ENCODE assay signal across 24 cellular contexts in the genomic region with DNA sequence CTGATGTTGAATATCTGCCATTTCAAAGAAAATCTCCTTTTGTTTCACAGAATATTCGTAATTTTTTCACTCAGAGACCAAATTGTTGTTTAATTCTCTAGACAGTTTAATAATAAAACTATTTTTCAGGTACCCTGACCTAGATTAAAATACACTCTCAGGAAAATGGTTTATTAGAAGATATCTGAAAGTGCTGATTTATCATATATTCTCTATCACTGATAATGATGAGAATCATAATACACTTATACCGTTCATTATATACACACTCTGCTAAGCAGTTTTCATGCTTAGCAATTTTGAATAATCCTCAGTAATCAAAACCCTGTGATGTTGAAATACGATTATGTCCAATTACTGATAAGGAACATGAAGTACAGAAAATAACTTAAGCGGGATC.
DNase-seq lines count a peak whose midpoint lies in the region; ATAC-seq, FAIRE-seq and TF ChIP-seq lines count a peak whose summit lies in the region.
"Had no signal": no experiment of that assay in that cellular context is flagged by ENCODE, and none has a peak within 500 bp of the region (broad histone marks: within the 10 kb centered on the region; RNA-seq: fewer than 3 reads in every experiment).

No MANE protein-coding gene starts in this region.

- H3K9ac ChIP-seq in HepG2 (ENCODE audit: insufficient read depth, low read depth, low read length): no peak overlapping the region
- no peak overlapping the region for H3K9ac ChIP-seq in K562 (ENCODE audit: insufficient read depth in 1 of 2, low read depth in 2 of 2, low read length in 2 of 2)
- H3K9ac ChIP-seq: BLaER1 had no signal

- H3K27ac ChIP-seq in HepG2 (ENCODE audit: extremely low read length, insufficient read depth, low read length) (no peak overlapping the region), right lobe of liver (no peak overlapping the region), K562 (ENCODE audit: extremely low read depth, low read depth, low read length) (no peak overlapping the region)
- H3K27ac ChIP-seq: 22Rv1, BLaER1 had no signal

- in situ Hi-C loops in HepG2 (cut with HindIII; ENCODE audit: extremely low pct_ligation_motif_present, low pct_unique_long_range_greater_than_20kb) (no loop called here), K562 (cut with MboI) (no loop called here)

- no peaks in the 10 kb centered on the region for H3K4me1 ChIP-seq in HepG2 (ENCODE audit: insufficient read depth, low read length)
- H3K4me1 ChIP-seq in right lobe of liver: no peaks in the 10 kb centered on the region
- no peaks in the 10 kb centered on the region for H3K4me1 ChIP-seq in K562 (replicated peaks in 1 of 2; ENCODE audit: control insufficient read depth in 2 of 2, insufficient read depth in 2 of 2, low read length in 2 of 2)
- H3K4me1 ChIP-seq: BE2C, BLaER1 had no signal

- CTCF ChIA-PET in HepG2 (lab: Yijun Ruan, JAX; ENCODE audit: low intra/inter-chr PET ratio, low total read pairs): no interaction called here
- CTCF ChIA-PET in K562 (lab: Yijun Ruan, JAX; ENCODE audit: low intra/inter-chr PET ratio): no interaction called here

- TF ChIP-seq CTCF in HepG2 (CRISPR knock-in tag; IDR thresholded peaks at IDR 0.05) (no peak), right lobe of liver (IDR thresholded peaks at IDR 0.05) (no peak), K562 (IDR thresholded peaks at IDR 0.05 in 2 of 3, conservative IDR thresholded peaks at IDR 0.05 in 1 of 3; ENCODE audit: insufficient read depth in 2 of 3, low read depth in 1 of 3, low read length in 3 of 3) (no peak)

- H3K4me3 ChIP-seq in HepG2 (replicated peaks in 1 of 3; ENCODE audit: insufficient read depth in 1 of 3, low read depth in 2 of 3, low read length in 3 of 3) (no peak overlapping the region), right lobe of liver (no peak overlapping the region), K562 (no peak overlapping the region)
- H3K4me3 ChIP-seq: BLaER1, GM12878 had no signal

- intact Hi-C loops in HepG2 (cut with micrococcal nuclease; ENCODE audit: unreplicated experiment) (no loop called here), right lobe of liver (cut with DNase I) (no loop called here), K562 (cut with micrococcal nuclease) (no loop called here)

- H3K27me3 ChIP-seq in HepG2 (ENCODE audit: control insufficient read depth in 1 of 2, insufficient read depth in 2 of 2, low read length in 2 of 2) (no peaks in the 10 kb centered on the region), right lobe of liver (no peaks in the 10 kb centered on the region), K562 (ENCODE audit: control insufficient read depth in 2 of 2, insufficient read depth in 2 of 2, low read length in 2 of 2) (no peaks in the 10 kb centered on the region)
- H3K27me3 ChIP-seq: BE2C, BLaER1 had no signal

- no TSS peak for BruUV-seq in HepG2 (replicated peaks; lab: Mats Ljungman, UMichigan)
- no TSS peak for BruUV-seq in K562 (replicated peaks; lab: Mats Ljungman, UMichigan)

- H3K36me3 ChIP-seq in HepG2 (replicated peaks in 1 of 2; ENCODE audit: control insufficient read depth in 1 of 2, insufficient read depth in 2 of 2, low read length in 2 of 2) (no peaks in the 10 kb centered on the region), right lobe of liver (no peaks in the 10 kb centered on the region), K562 (ENCODE audit: control insufficient read depth, insufficient read depth, low read length) (no peaks in the 10 kb centered on the region)
- H3K36me3 ChIP-seq: BE2C, BLaER1 had no signal

- ATAC-seq in HepG2: no peak
- ATAC-seq in right lobe of liver: no peak
- ATAC-seq in K562: no peak
- no peak for ATAC-seq in GM19467 (IDR thresholded peaks at IDR 0.05; ENCODE audit: unreplicated experiment)
- no peak for ATAC-seq in GM21737 (IDR thresholded peaks at IDR 0.05; ENCODE audit: unreplicated experiment)
- ATAC-seq: GM12878 had no signal

- H3K9me3 ChIP-seq in HepG2 (ENCODE audit: low read length): peaks cover 93% of the 10 kb centered on the region
- no peaks in the 10 kb centered on the region for H3K9me3 ChIP-seq in right lobe of liver
- H3K9me3 ChIP-seq in K562 (replicated peaks; ENCODE audit: control insufficient read depth, insufficient read depth, low read depth, low read length): no peaks in the 10 kb centered on the region
- H3K9me3 ChIP-seq: BE2C had no signal

- TF ChIP-seq EP300 in HepG2 (IDR thresholded peaks at IDR 0.05; ENCODE audit: low read depth in 2 of 2, low read length in 2 of 2) (no peak), HepG2 (CRISPR knock-in tag; IDR thresholded peaks at IDR 0.05; ENCODE audit: borderline replicate concordance) (no peak), K562 (IDR thresholded peaks at IDR 0.05; ENCODE audit: low read length) (no peak)

- H3K79me2 ChIP-seq in HepG2 (ENCODE audit: insufficient read depth, low read length): no peaks in the 10 kb centered on the region
- H3K79me2 ChIP-seq in K562 (ENCODE audit: control insufficient read depth, insufficient read depth, low read length): no peaks in the 10 kb centered on the region

- no peak overlapping the region for H2AFZ ChIP-seq in HepG2 (ENCODE audit: low read length)
- H2AFZ ChIP-seq in K562 (ENCODE audit: low read depth, low read length): no peak overlapping the region

- H4K20me1 ChIP-seq in HepG2 (ENCODE audit: insufficient read depth, low read length) (no peaks in the 10 kb centered on the region), K562 (replicated peaks; ENCODE audit: control insufficient read depth, insufficient read depth, low read length) (no peaks in the 10 kb centered on the region)
- H4K20me1 ChIP-seq: BLaER1 had no signal

- no peak overlapping the region for H3K4me2 ChIP-seq in HepG2 (ENCODE audit: low read depth, low read length)
- no peak overlapping the region for H3K4me2 ChIP-seq in K562 (ENCODE audit: insufficient read depth, low read length)
- H3K4me2 ChIP-seq: BLaER1 had no signal

- WGBS in HepG2 (ENCODE audit: low lambda C conversion rate): 4% methylated on average over 4 of the region's 4 CpGs
- 44% methylated on average over 4 of the region's 4 CpGs for WGBS in right lobe of liver (ENCODE audit: insufficient coverage, low coverage, low lambda C conversion rate, missing lambda C conversion rate)
- WGBS in K562 (ENCODE audit: insufficient coverage, low coverage, missing lambda C conversion rate): 3% methylated on average over 4 of the region's 4 CpGs

- TF ChIP-seq RAD21 in HepG2 (CRISPR knock-in tag; IDR thresholded peaks at IDR 0.05) (no peak), K562 (CRISPR knock-in tag; conservative IDR thresholded peaks at IDR 0.05 in 1 of 2, IDR thresholded peaks at IDR 0.05 in 1 of 2) (no peak)

- TF ChIP-seq POLR2A in HepG2 (IDR thresholded peaks at IDR 0.05; ENCODE audit: insufficient read depth in 1 of 2, low read depth in 2 of 2, low read length in 2 of 2) (no peak), right lobe of liver (IDR thresholded peaks at IDR 0.05) (no peak), K562 (conservative IDR thresholded peaks at IDR 0.05) (no peak)

- FAIRE-seq in HepG2 (lab: Jason Lieb, UNC) (no peak), K562 (lab: Jason Lieb, UNC) (no peak)
- FAIRE-seq: GM12878, GM12892, GM18507 had no signal

- POLR2A ChIA-PET in HepG2 (lab: Yijun Ruan, JAX) (no interaction called here), K562 (lab: Yijun Ruan, JAX) (no interaction called here)

- H3K9me1 ChIP-seq in K562 (ENCODE audit: control insufficient read depth, insufficient read depth, low read length): no peaks in the 10 kb centered on the region

- DNase-seq in HepG2 (ENCODE audit: low spot score): no peak
- DNase-seq in right lobe of liver: no peak
- DNase-seq in K562 (ENCODE audit: extremely low read depth in 1 of 4, low spot score in 3 of 4): no peak
- DNase-seq: ACHN; BE2C; C1 segment of cervical spinal cord; CD4-positive, alpha-beta memory T cell; CD4-positive, CD25-positive, alpha-beta regulatory T cell; CD8-positive, alpha-beta memory T cell; COR-L47; DMS 273 treated with DMSO at 0.1 percent for 48 hours; DMS153; DMS53; DMS79; DND-41; EL; GDM1 had no signal

TF ChIP-seq in HepG2, 621 proteins besides CTCF, POLR2A, EP300 and RAD21 (continues in another document):
- no peak for TF ChIP-seq ZNF264 (CRISPR knock-in tag; IDR thresholded peaks at IDR 0.05)
- no peak for TF ChIP-seq ZNF530 (CRISPR knock-in tag; IDR thresholded peaks at IDR 0.05; ENCODE audit: low read depth)
- TF ChIP-seq, protein P1, sequence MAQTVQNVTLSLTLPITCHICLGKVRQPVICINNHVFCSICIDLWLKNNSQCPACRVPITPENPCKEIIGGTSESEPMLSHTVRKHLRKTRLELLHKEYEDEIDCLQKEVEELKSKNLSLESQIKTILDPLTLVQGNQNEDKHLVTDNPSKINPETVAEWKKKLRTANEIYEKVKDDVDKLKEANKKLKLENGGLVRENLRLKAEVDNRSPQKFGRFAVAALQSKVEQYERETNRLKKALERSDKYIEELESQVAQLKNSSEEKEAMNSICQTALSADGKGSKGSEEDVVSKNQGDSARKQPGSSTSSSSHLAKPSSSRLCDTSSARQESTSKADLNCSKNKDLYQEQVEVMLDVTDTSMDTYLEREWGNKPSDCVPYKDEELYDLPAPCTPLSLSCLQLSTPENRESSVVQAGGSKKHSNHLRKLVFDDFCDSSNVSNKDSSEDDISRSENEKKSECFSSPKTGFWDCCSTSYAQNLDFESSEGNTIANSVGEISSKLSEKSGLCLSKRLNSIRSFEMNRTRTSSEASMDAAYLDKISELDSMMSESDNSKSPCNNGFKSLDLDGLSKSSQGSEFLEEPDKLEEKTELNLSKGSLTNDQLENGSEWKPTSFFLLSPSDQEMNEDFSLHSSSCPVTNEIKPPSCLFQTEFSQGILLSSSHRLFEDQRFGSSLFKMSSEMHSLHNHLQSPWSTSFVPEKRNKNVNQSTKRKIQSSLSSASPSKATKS (CRISPR knock-in tag; IDR thresholded peaks at IDR 0.05): no peak

TF ChIP-seq in K562, 482 proteins besides CTCF, POLR2A, EP300 and RAD21:
- peak; percentile 29; the same call in 1 of the 2 replicates for TF ChIP-seq ZNF316 (IDR thresholded peaks at IDR 0.05)
- TF ChIP-seq, protein P2, sequence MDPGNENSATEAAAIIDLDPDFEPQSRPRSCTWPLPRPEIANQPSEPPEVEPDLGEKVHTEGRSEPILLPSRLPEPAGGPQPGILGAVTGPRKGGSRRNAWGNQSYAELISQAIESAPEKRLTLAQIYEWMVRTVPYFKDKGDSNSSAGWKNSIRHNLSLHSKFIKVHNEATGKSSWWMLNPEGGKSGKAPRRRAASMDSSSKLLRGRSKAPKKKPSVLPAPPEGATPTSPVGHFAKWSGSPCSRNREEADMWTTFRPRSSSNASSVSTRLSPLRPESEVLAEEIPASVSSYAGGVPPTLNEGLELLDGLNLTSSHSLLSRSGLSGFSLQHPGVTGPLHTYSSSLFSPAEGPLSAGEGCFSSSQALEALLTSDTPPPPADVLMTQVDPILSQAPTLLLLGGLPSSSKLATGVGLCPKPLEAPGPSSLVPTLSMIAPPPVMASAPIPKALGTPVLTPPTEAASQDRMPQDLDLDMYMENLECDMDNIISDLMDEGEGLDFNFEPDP (CRISPR knock-in tag; IDR thresholded peaks at IDR 0.05): no peak
